ENCODE assay signal across 24 cellular contexts in genomic region chr3:120424506-120424905, GRCh38. TPM values are rescaled to one million over a fixed set of nuclear protein-coding genes. Genes with fewer than 3 reads are reported as not detected.
A peak's percentile ranks its signal among the peaks of the same experiment; 100 is the strongest.
DNase-seq lines count a peak whose midpoint lies in the region; ATAC-seq and TF ChIP-seq lines count a peak whose summit lies in the region.
"Had no signal": no experiment of that assay in that cellular context is flagged by ENCODE, and none has a peak within 500 bp of the region (broad histone marks: within the 10 kb centered on the region; RNA-seq: fewer than 3 reads in every experiment).

No MANE protein-coding gene starts in this region.

- H3K27ac ChIP-seq in esophagus squamous epithelium (peak overlapping the region in 3 of 4 donors; percentile 69 to 72 (median 70)), lower lobe of right lung (peak overlapping the region; percentile 48), suprapubic skin (peak overlapping the region; percentile 49)
- H3K27ac ChIP-seq: A549, pancreas, WERI-Rb-1 had no signal

- H3K4me1 ChIP-seq in esophagus squamous epithelium (peaks cover 0 to 92% (median 40%) of the 10 kb centered on the region in 3 donors), lower lobe of right lung (peaks cover 45% of the 10 kb centered on the region), suprapubic skin (peaks cover 52% of the 10 kb centered on the region)

- H3K9me3 ChIP-seq in esophagus squamous epithelium (no peaks in the 10 kb centered on the region), lower lobe of right lung (no peaks in the 10 kb centered on the region), suprapubic skin (no peaks in the 10 kb centered on the region)
- H3K9me3 ChIP-seq: A549, pancreas had no signal

- H3K4me3 Mint-ChIP-seq in HFFc6: peak overlapping the region; percentile 29
- H3K4me3 Mint-ChIP-seq: activated naive CD8-positive, alpha-beta T cell treated with anti-CD3 and anti-CD28 coated beads for 36 hours; B cell; naive thymus-derived CD8-positive, alpha-beta T cell had no signal

- peak overlapping the region; percentile 80 for H3K27ac Mint-ChIP-seq in HFFc6
- H3K27ac Mint-ChIP-seq: activated naive CD8-positive, alpha-beta T cell treated with anti-CD3 and anti-CD28 coated beads for 36 hours; B cell; naive thymus-derived CD8-positive, alpha-beta T cell had no signal

- TF ChIP-seq EP300 in suprapubic skin (IDR thresholded peaks at IDR 0.05): no peak

- intact Hi-C loops in esophagus squamous epithelium (cut with DNase I): loop anchor here (5.0 kb wide), 1 partner anchor 133 kb away; no protein-coding TSS in a partner anchor
- intact Hi-C loops in lower lobe of right lung (cut with DNase I): no loop called here

- H3K4me3 ChIP-seq in esophagus squamous epithelium (no peak overlapping the region), lower lobe of right lung (no peak overlapping the region), suprapubic skin (no peak overlapping the region)
- H3K4me3 ChIP-seq: A549, hepatocyte, K562, pancreas had no signal

- H3K27me3 ChIP-seq in esophagus squamous epithelium (no peaks in the 10 kb centered on the region), lower lobe of right lung (ENCODE audit: low read depth) (no peaks in the 10 kb centered on the region), suprapubic skin (no peaks in the 10 kb centered on the region)
- H3K27me3 ChIP-seq: hepatocyte, pancreas had no signal

- peaks cover 14% of the 10 kb centered on the region for H3K27me3 Mint-ChIP-seq in HFFc6 (ENCODE audit: insufficient read depth)
- H3K27me3 Mint-ChIP-seq: activated naive CD8-positive, alpha-beta T cell treated with anti-CD3 and anti-CD28 coated beads for 36 hours had no signal

- no peak for ATAC-seq in lower lobe of right lung
- no peak for ATAC-seq in HG03045 (IDR thresholded peaks at IDR 0.05; ENCODE audit: unreplicated experiment)
- no peak for ATAC-seq in GM21737 (IDR thresholded peaks at IDR 0.05; ENCODE audit: unreplicated experiment)
- ATAC-seq: A549; K562; naive thymus-derived CD8-positive, alpha-beta T cell; pancreas had no signal

- TF ChIP-seq POLR2A in esophagus squamous epithelium (IDR thresholded peaks at IDR 0.05) (no peak), suprapubic skin (IDR thresholded peaks at IDR 0.05) (no peak)

- no peak for DNase-seq in HFFc6
- DNase-seq in esophagus squamous epithelium (lab: John Stamatoyannopoulos, UW): no peak
- no peak for DNase-seq in lower lobe of right lung
- DNase-seq in suprapubic skin (ENCODE audit: low spot score in 2 of 2): no peak
- DNase-seq in mesenteric fat pad (ENCODE audit: low spot score): no peak
- DNase-seq in NCI-H345 (lab: John Stamatoyannopoulos, UW): no peak
- DNase-seq: activated CD4-positive, alpha-beta T cell treated with anti-CD3 and anti-CD28 coated beads, Interleukin-2, amount 50 U/mL, for 1 hour; activated CD8-positive, alpha-beta memory T cell treated with anti-CD3 and anti-CD28 coated beads, Interleukin-2, amount 50 U/mL, for 48 hours; activated naive CD8-positive, alpha-beta T cell treated with anti-CD3 and anti-CD28 coated beads for 36 hours; DMS53; GF-D8; MM.1S; naive thymus-derived CD8-positive, alpha-beta T cell; NCI-H1436 treated with DMSO at 0.1 percent for 48 hours; NCI-H524; NK-92 treated with Interleukin-12 subunit alpha and Interleukin-12 subunit beta, amount 100 ng/mL, for 24 hours; pancreas; WERI-Rb-1 had no signal

- 70 to 76% methylated on average over 6 of the region's 6 CpGs for WGBS in esophagus squamous epithelium, 2 donors
- 57% methylated on average over 6 of the region's 6 CpGs for WGBS in suprapubic skin

- H3K36me3 ChIP-seq in esophagus squamous epithelium (no peaks in the 10 kb centered on the region), lower lobe of right lung (no peaks in the 10 kb centered on the region), suprapubic skin (no peaks in the 10 kb centered on the region)
- H3K36me3 ChIP-seq: pancreas, WERI-Rb-1 had no signal

- no peaks in the 10 kb centered on the region for H3K9me3 Mint-ChIP-seq in HFFc6
- H3K9me3 Mint-ChIP-seq: activated naive CD8-positive, alpha-beta T cell treated with anti-CD3 and anti-CD28 coated beads for 36 hours; naive thymus-derived CD8-positive, alpha-beta T cell had no signal

- no peak for TF ChIP-seq CTCF in HFFc6 (IDR thresholded peaks at IDR 0.05)
- no peak for TF ChIP-seq CTCF in esophagus squamous epithelium (IDR thresholded peaks at IDR 0.05)
- no peak for TF ChIP-seq CTCF in lower lobe of right lung (IDR thresholded peaks at IDR 0.05)
- TF ChIP-seq CTCF in suprapubic skin (IDR thresholded peaks at IDR 0.05): no peak

- H3K36me3 Mint-ChIP-seq in HFFc6 (ENCODE audit: low read depth): peaks cover 72% of the 10 kb centered on the region
- H3K36me3 Mint-ChIP-seq: activated naive CD8-positive, alpha-beta T cell treated with anti-CD3 and anti-CD28 coated beads for 36 hours; naive thymus-derived CD8-positive, alpha-beta T cell had no signal

- peaks cover 99% of the 10 kb centered on the region for H3K4me1 Mint-ChIP-seq in HFFc6 (ENCODE audit: low read depth)
- H3K4me1 Mint-ChIP-seq: activated naive CD8-positive, alpha-beta T cell treated with anti-CD3 and anti-CD28 coated beads for 36 hours; B cell; naive thymus-derived CD8-positive, alpha-beta T cell had no signal

RNA-seq across cellular contexts. Expression of gene FSTL1, which starts 26.3 kb away (rescaled TPM):
- 1,000 to 10,000 TPM; 1,595 to 1,958 (median 1,726) TPM for total RNA-seq in HFFc6 (2021; fragmentation: NEBNext Ultra II Directional; extraction: Animal tissue kit (Norgen Biotek cat#: 25700))
- total RNA-seq in esophagus squamous epithelium (100 to 1,000 TPM in 2 of 4 donors, 10 to 100 TPM in 1, 1 to 10 TPM in 1; 9.4 to 258 (median 70.7) TPM), lower lobe of right lung (233 TPM), suprapubic skin (10 to 100 TPM; 58.3 to 75.3 (median 63.9) TPM), mesenteric fat pad (1,301 TPM)
- total RNA-seq: B cell had no signal
